ENCODE assay signal across 8 cellular contexts in the genomic region with DNA sequence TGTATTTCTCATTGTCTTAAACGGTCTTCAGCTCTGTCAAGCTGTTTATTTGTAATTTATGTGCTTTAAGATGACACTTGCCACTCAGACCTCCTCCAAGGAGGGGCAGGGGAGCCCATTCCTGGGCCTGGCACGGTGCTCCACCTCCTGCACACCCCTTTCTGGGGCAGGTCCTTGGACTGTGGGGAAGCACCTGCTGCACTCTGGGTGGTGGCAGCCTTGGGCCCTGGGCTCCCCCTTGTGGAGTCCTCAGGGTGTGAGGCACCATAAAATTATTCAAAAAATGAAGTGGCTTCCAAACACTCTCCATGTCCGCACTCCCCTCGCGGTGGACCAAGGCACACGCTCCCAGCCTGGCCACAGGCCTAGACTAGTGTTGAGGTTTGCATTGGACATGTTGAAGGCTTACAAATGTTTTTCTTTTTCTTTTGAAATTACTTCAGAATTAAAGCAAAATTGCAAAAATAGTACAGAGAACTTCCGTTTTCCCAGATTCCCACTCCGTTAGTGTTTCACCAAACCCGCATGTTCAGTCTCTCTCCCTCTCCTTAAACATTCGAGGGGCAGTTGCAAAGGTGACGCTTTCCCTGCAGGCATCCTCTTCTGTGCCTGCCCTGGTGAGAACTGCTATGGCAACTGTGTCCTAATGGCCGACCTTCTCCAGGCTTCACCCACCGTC. TPM values are rescaled to one million over a fixed set of nuclear protein-coding genes. Genes with fewer than 3 reads are reported as not detected.
DNase-seq lines count a peak whose midpoint lies in the region; ATAC-seq and TF ChIP-seq lines count a peak whose summit lies in the region.

No MANE protein-coding gene starts in this region.

- TF ChIP-seq CTCF in gastroesophageal sphincter (IDR thresholded peaks at IDR 0.05) (peak in 3 of 4 experiments; percentile 83 to 88 (median 84)), prostate gland (IDR thresholded peaks at IDR 0.05) (peak; percentile 53 to 84 (median 75))

- H3K27ac ChIP-seq in CD4-positive, CD25-positive, alpha-beta regulatory T cell (ENCODE audit: insufficient read depth, low read length, poor library complexity, severe bottlenecking) = no peak overlapping the region
- peak overlapping the region in 3 of 4 donors; percentile 29 to 83 (median 81) for H3K27ac ChIP-seq in gastroesophageal sphincter
- peak overlapping the region in 1 of 2 donors; percentile 4 for H3K27ac ChIP-seq in prostate gland

- ATAC-seq in CD4-positive, CD25-positive, alpha-beta regulatory T cell (ENCODE audit: low read depth in 2 of 2) = peak; percentile 98 to 99
- ATAC-seq in GM19397 (IDR thresholded peaks at IDR 0.05; ENCODE audit: unreplicated experiment) = peak; percentile 89
- peak; percentile 89 for ATAC-seq in gastroesophageal sphincter
- no peak for ATAC-seq in GM18519 (IDR thresholded peaks at IDR 0.05; ENCODE audit: low FRiP score, unreplicated experiment)

- H3K4me1 Mint-ChIP-seq in CD4-positive, CD25-positive, alpha-beta regulatory T cell = peaks cover 6 to 47% (median 29%) of the 10 kb centered on the region in 4 donors
- H3K4me1 Mint-ChIP-seq in activated T-helper 2 cell treated with anti-CD3 and anti-CD28 coated beads, Interferon-gamma antibody, Interleukin-2, Interleukin-4, amounts not matched to agents 10 μg/mL and 5 μg/mL and 100 μg/mL, durations not matched to agents 14 hours and 24 hours and 36 hours (ENCODE audit: low read depth) = peaks cover 27% of the 10 kb centered on the region

- H3K27me3 Mint-ChIP-seq in CD4-positive, CD25-positive, alpha-beta regulatory T cell = no peaks in the 10 kb centered on the region
- H3K27me3 Mint-ChIP-seq in activated T-helper 2 cell treated with anti-CD3 and anti-CD28 coated beads, Interferon-gamma antibody, Interleukin-2, Interleukin-4, amounts not matched to agents 10 μg/mL and 5 μg/mL and 100 μg/mL, durations not matched to agents 14 hours and 24 hours and 36 hours (ENCODE audit: low read depth) = no peaks in the 10 kb centered on the region

- TF ChIP-seq POLR2A in gastroesophageal sphincter (IDR thresholded peaks at IDR 0.05) (no peak), prostate gland (IDR thresholded peaks at IDR 0.05) (no peak)

- H3K4me1 ChIP-seq in CD4-positive, CD25-positive, alpha-beta regulatory T cell (ENCODE audit: control insufficient read depth, insufficient read depth, low read length, poor library complexity, severe bottlenecking) = peaks cover 16% of the 10 kb centered on the region
- H3K4me1 ChIP-seq in gastroesophageal sphincter = peaks cover 0 to 83% (median 37%) of the 10 kb centered on the region in 3 donors
- H3K4me1 ChIP-seq in prostate gland (replicated peaks) = peaks cover 6% of the 10 kb centered on the region

- peak; percentile 61 to 81 (median 72) for DNase-seq in CD4-positive, CD25-positive, alpha-beta regulatory T cell
- DNase-seq in HuH-7 (ENCODE audit: low spot score) = peak; percentile 69
- peak; percentile 76 to 80 for DNase-seq in SHP77 (lab: John Stamatoyannopoulos, UW)
- DNase-seq in activated T-helper 2 cell treated with anti-CD3 and anti-CD28 coated beads, Interferon-gamma antibody, Interleukin-2, Interleukin-4, amounts not matched to agents 10 μg/mL and 5 μg/mL and 100 μg/mL, durations not matched to agents 14 hours and 24 hours and 36 hours (ENCODE audit: low spot score) = peak; percentile 70
- DNase-seq in prostate gland (ENCODE audit: low spot score) = peak; percentile 70

- H3K36me3 ChIP-seq in CD4-positive, CD25-positive, alpha-beta regulatory T cell (ENCODE audit: control insufficient read depth, insufficient read depth, low read length) = no peaks in the 10 kb centered on the region
- H3K36me3 ChIP-seq in gastroesophageal sphincter (no peaks in the 10 kb centered on the region), prostate gland (no peaks in the 10 kb centered on the region)

- intact Hi-C loops in activated T-helper 2 cell treated with anti-CD3 and anti-CD28 coated beads, Interferon-gamma antibody, Interleukin-2, Interleukin-4, amounts not matched to agents 10 μg/mL and 5 μg/mL and 100 μg/mL, durations not matched to agents 14 hours and 24 hours and 36 hours (cut with micrococcal nuclease) = loop anchor here (5.0 kb wide), 1 partner anchor 95 kb away; the partner anchor contains the start of gene NARF
- intact Hi-C loops in prostate gland (cut with DNase I) = loop anchor here (5.0 kb wide), 2 partner anchors 55 to 200 kb away; no protein-coding TSS in a partner anchor

- 26 to 33% methylated on average over 5 to 13 of the region's 13 CpGs for WGBS in gastroesophageal sphincter (ENCODE audit: low coverage in 1 of 2), 2 donors
- 37% methylated on average over 13 of the region's 13 CpGs for WGBS in prostate gland

- H3K9me3 ChIP-seq in CD4-positive, CD25-positive, alpha-beta regulatory T cell (ENCODE audit: control insufficient read depth in 2 of 2, low read length in 2 of 2) = no peaks in the 10 kb centered on the region
- no peaks in the 10 kb centered on the region for H3K9me3 ChIP-seq in gastroesophageal sphincter
- no peaks in the 10 kb centered on the region for H3K9me3 ChIP-seq in prostate gland

- peak overlapping the region; percentile 32 to 68 (median 36) for H3K27ac Mint-ChIP-seq in CD4-positive, CD25-positive, alpha-beta regulatory T cell
- H3K27ac Mint-ChIP-seq in activated T-helper 2 cell treated with anti-CD3 and anti-CD28 coated beads, Interferon-gamma antibody, Interleukin-2, Interleukin-4, amounts not matched to agents 10 μg/mL and 5 μg/mL and 100 μg/mL, durations not matched to agents 14 hours and 24 hours and 36 hours = no peak overlapping the region

- H3K9me3 Mint-ChIP-seq in CD4-positive, CD25-positive, alpha-beta regulatory T cell = no peaks in the 10 kb centered on the region
- no peaks in the 10 kb centered on the region for H3K9me3 Mint-ChIP-seq in activated T-helper 2 cell treated with anti-CD3 and anti-CD28 coated beads, Interferon-gamma antibody, Interleukin-2, Interleukin-4, amounts not matched to agents 10 μg/mL and 5 μg/mL and 100 μg/mL, durations not matched to agents 14 hours and 24 hours and 36 hours

- H3K27me3 ChIP-seq in CD4-positive, CD25-positive, alpha-beta regulatory T cell (ENCODE audit: control insufficient read depth, insufficient read depth, low read length) = no peaks in the 10 kb centered on the region
- H3K27me3 ChIP-seq in gastroesophageal sphincter (no peaks in the 10 kb centered on the region), prostate gland (replicated peaks; ENCODE audit: insufficient read depth) (no peaks in the 10 kb centered on the region)

- H3K4me3 Mint-ChIP-seq in CD4-positive, CD25-positive, alpha-beta regulatory T cell = peak overlapping the region in 1 of 4 donors; percentile 44
- no peak overlapping the region for H3K4me3 Mint-ChIP-seq in activated T-helper 2 cell treated with anti-CD3 and anti-CD28 coated beads, Interferon-gamma antibody, Interleukin-2, Interleukin-4, amounts not matched to agents 10 μg/mL and 5 μg/mL and 100 μg/mL, durations not matched to agents 14 hours and 24 hours and 36 hours (ENCODE audit: low read depth)

- H3K36me3 Mint-ChIP-seq in CD4-positive, CD25-positive, alpha-beta regulatory T cell = no peaks in the 10 kb centered on the region
- H3K36me3 Mint-ChIP-seq in activated T-helper 2 cell treated with anti-CD3 and anti-CD28 coated beads, Interferon-gamma antibody, Interleukin-2, Interleukin-4, amounts not matched to agents 10 μg/mL and 5 μg/mL and 100 μg/mL, durations not matched to agents 14 hours and 24 hours and 36 hours (ENCODE audit: low read depth) = peaks cover 9% of the 10 kb centered on the region

- no peak for TF ChIP-seq EP300 in gastroesophageal sphincter (IDR thresholded peaks at IDR 0.05)

- no peak overlapping the region for H3K4me3 ChIP-seq in CD4-positive, CD25-positive, alpha-beta regulatory T cell (ENCODE audit: low read depth, low read length)
- H3K4me3 ChIP-seq in gastroesophageal sphincter (no peak overlapping the region), prostate gland (no peak overlapping the region)

RNA-seq across cellular contexts. Expression of gene FOXK2, which starts 32.4 kb away (rescaled TPM):
- total RNA-seq in CD4-positive, CD25-positive, alpha-beta regulatory T cell = 55.6 TPM
- 1 to 10 TPM; 2.2 to 4.9 (median 3.8) TPM for polyA plus RNA-seq in CD4-positive, CD25-positive, alpha-beta regulatory T cell
- total RNA-seq in activated T-helper 2 cell treated with anti-CD3 and anti-CD28 coated beads, Interferon-gamma antibody, Interleukin-2, Interleukin-4, amounts not matched to agents 10 μg/mL and 5 μg/mL and 100 μg/mL, durations not matched to agents 14 hours and 24 hours and 36 hours = 92.9 and 95.2 TPM in 2 replicates
- total RNA-seq in gastroesophageal sphincter (10 to 100 TPM; 35.1 to 63.4 (median 52.6) TPM), prostate gland (10 to 100 TPM; 47.9 to 85.5 TPM)
